In the genomic region with DNA sequence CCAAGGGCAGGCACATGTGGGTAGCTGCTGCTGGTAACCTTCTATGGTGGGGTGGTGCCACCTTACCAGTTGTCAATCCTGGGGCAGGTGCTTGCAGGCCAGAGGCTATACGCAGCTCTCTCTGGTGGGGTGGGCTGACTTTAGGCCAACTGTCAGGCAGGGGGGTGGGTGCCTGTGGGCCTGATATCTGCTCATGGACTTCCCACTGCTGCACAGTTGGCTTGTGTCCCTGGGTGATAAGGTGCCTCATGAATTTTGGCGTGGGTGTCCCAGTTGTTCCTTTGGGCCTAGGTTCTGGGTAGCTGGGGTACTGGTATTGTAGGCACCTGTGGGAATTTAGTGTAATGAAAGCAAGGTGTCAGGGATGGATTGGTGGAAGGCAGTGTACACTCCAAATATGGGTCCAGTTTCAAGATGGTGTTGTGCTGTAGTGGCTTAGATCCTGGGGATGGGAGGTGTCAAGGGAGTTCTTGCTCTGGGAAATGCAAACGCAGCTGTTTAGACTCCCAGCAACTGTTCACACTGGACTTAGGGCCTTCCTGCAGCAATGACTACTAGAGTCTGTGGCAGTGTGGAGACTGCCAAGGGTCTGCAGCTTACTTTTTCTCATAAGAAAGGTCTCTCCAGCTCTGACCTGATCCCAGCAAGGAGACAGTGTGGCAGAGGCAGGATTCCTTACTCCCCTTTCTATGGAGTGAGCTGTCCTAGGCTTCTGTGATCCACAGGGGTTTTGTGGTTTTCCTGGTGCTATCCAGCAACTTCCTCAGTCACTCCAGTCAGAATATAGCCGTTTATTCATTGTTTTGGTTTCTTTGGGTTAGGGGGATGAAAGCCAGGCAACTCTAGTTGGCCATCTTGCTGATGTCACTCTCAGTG, we compare ENCODE assay signal across 24 cellular contexts.
DNase-seq lines count a peak whose midpoint lies in the region; ATAC-seq, FAIRE-seq and TF ChIP-seq lines count a peak whose summit lies in the region.
"Had no signal": no experiment of that assay in that cellular context is flagged by ENCODE, and none has a peak within 500 bp of the region (broad histone marks: within the 10 kb centered on the region; RNA-seq: fewer than 3 reads in every experiment).

No MANE protein-coding gene starts in this region.

- no peaks in the 10 kb centered on the region for H3K79me2 ChIP-seq in K562 (ENCODE audit: control insufficient read depth, insufficient read depth, low read length)

- H3K9me1 ChIP-seq in K562 (ENCODE audit: control insufficient read depth, insufficient read depth, low read length) = no peaks in the 10 kb centered on the region

- H4K20me1 ChIP-seq in K562 (replicated peaks; ENCODE audit: control insufficient read depth, insufficient read depth, low read length) = no peaks in the 10 kb centered on the region

- no peak overlapping the region for H3K9ac ChIP-seq in K562 (ENCODE audit: insufficient read depth in 1 of 2, low read depth in 2 of 2, low read length in 2 of 2)
- H3K9ac ChIP-seq in mesenchymal stem cell (ENCODE audit: low read length) = no peak overlapping the region

- POLR2A ChIA-PET in K562 (lab: Yijun Ruan, JAX) = interaction anchor here (0.6 kb wide), 1 partner anchor 31 kb away, joined by 3 read pairs; no protein-coding TSS in a partner anchor

- ATAC-seq in K562 (peak; percentile 59), upper lobe of right lung (no peak), HG03342 (IDR thresholded peaks at IDR 0.05; ENCODE audit: unreplicated experiment) (no peak), sciatic nerve (no peak)
- ATAC-seq: GM12878, HepG2, natural killer cell, Right ventricle myocardium inferior had no signal

- H2AFZ ChIP-seq in K562 (ENCODE audit: low read depth, low read length) = peak overlapping the region; percentile 60
- H2AFZ ChIP-seq in mesenchymal stem cell (ENCODE audit: low read depth, low read length) = no peak overlapping the region

- H3K4ac ChIP-seq in mesenchymal stem cell (ENCODE audit: low read depth in 1 of 2, low read length in 2 of 2) = no peak overlapping the region

- peak overlapping the region; percentile 14 for H2AK5ac ChIP-seq in mesenchymal stem cell (ENCODE audit: low read length, severe bottlenecking)

- intact Hi-C loops in K562 (cut with micrococcal nuclease) (no loop called here), upper lobe of right lung (cut with DNase I) (no loop called here), sciatic nerve (cut with DNase I) (no loop called here)

- H3K27ac ChIP-seq in K562 (ENCODE audit: extremely low read depth, low read depth, low read length) = peak overlapping the region; percentile 15; the same call in 1 of the 3 replicates
- H3K27ac ChIP-seq in mesenchymal stem cell (ENCODE audit: low read length, poor library complexity, severe bottlenecking) = no peak overlapping the region
- no peak overlapping the region for H3K27ac ChIP-seq in upper lobe of right lung
- H3K27ac ChIP-seq: upper lobe of left lung had no signal

- in situ Hi-C loops in K562 (cut with MboI) = no loop called here

- DNase-seq in ELR (ENCODE audit: low read depth) (peak; percentile 54), MV-4-11 (lab: John Stamatoyannopoulos, UW) (peak; percentile 27), K562 (ENCODE audit: extremely low read depth in 1 of 4, low spot score in 3 of 4) (peak in 2 of 4 experiments; percentile 43 to 55), mesenchymal stem cell (peak; percentile 21), upper lobe of right lung (no peak), GDM1 (lab: John Stamatoyannopoulos, UW) (no peak), sciatic nerve (ENCODE audit: low spot score) (no peak)
- DNase-seq: activated naive CD4-positive, alpha-beta T cell; amygdala; Calu3; GF-D8; kidney glomerular epithelial cell; natural killer cell; NCI-H2029; NCI-H446; stimulated activated CD4-positive, alpha-beta T cell treated with anti-CD3 and anti-CD28 coated beads, Interleukin-2, amount 100 ng/mL, for 48 hours; upper lobe of left lung had no signal

- no peak overlapping the region for H3K4me3 ChIP-seq in K562
- H3K4me3 ChIP-seq in mesenchymal stem cell (ENCODE audit: insufficient read depth in 1 of 2, low read depth in 1 of 2, low read length in 2 of 2) = no peak overlapping the region
- H3K4me3 ChIP-seq in upper lobe of right lung = no peak overlapping the region
- H3K4me3 ChIP-seq: GM12878, HAP-1, upper lobe of left lung had no signal

- no peak for TF ChIP-seq CTCF in K562 (IDR thresholded peaks at IDR 0.05 in 2 of 3, conservative IDR thresholded peaks at IDR 0.05 in 1 of 3; ENCODE audit: insufficient read depth in 2 of 3, low read depth in 1 of 3, low read length in 3 of 3)
- TF ChIP-seq CTCF in upper lobe of right lung (IDR thresholded peaks at IDR 0.05) = no peak

- H3K9me3 ChIP-seq in K562 (replicated peaks; ENCODE audit: control insufficient read depth, insufficient read depth, low read depth, low read length) (no peaks in the 10 kb centered on the region), mesenchymal stem cell (ENCODE audit: control insufficient read depth, low read length) (no peaks in the 10 kb centered on the region), upper lobe of right lung (no peaks in the 10 kb centered on the region)
- H3K9me3 ChIP-seq: HAP-1, upper lobe of left lung had no signal

- no peak overlapping the region for H4K8ac ChIP-seq in mesenchymal stem cell (ENCODE audit: low read length)

- 6% methylated on average over 4 of the region's 4 CpGs for WGBS in K562 (ENCODE audit: insufficient coverage, low coverage, missing lambda C conversion rate)
- WGBS in mesenchymal stem cell = 91% methylated on average over 3 of the region's 4 CpGs

- H3K14ac ChIP-seq in mesenchymal stem cell (ENCODE audit: low read length in 2 of 2) = no peak overlapping the region

- no peak overlapping the region for H2BK15ac ChIP-seq in mesenchymal stem cell (ENCODE audit: low read depth, poor library complexity, severe bottlenecking)

- peak; percentile 11 for FAIRE-seq in K562 (lab: Jason Lieb, UNC)
- FAIRE-seq: colon, endometrium, GM12878, HepG2 had no signal

- CTCF ChIA-PET in K562 (lab: Yijun Ruan, JAX; ENCODE audit: low intra/inter-chr PET ratio) = no interaction called here

- TF ChIP-seq POLR2A in K562 (conservative IDR thresholded peaks at IDR 0.05) = no peak

- H3K27me3 ChIP-seq in K562 (ENCODE audit: control insufficient read depth in 2 of 2, insufficient read depth in 2 of 2, low read length in 2 of 2) (no peaks in the 10 kb centered on the region), mesenchymal stem cell (ENCODE audit: control insufficient read depth in 1 of 2, insufficient read depth in 1 of 2, low read length in 2 of 2) (no peaks in the 10 kb centered on the region), upper lobe of right lung (no peaks in the 10 kb centered on the region)
- H3K27me3 ChIP-seq: upper lobe of left lung had no signal

- no peaks in the 10 kb centered on the region for H3K36me3 ChIP-seq in K562 (ENCODE audit: control insufficient read depth, insufficient read depth, low read length)
- no peaks in the 10 kb centered on the region for H3K36me3 ChIP-seq in mesenchymal stem cell (ENCODE audit: control insufficient read depth in 1 of 2, insufficient read depth in 2 of 2, low read depth in 1 of 2, low read length in 2 of 2)
- no peaks in the 10 kb centered on the region for H3K36me3 ChIP-seq in upper lobe of right lung
- H3K36me3 ChIP-seq: HAP-1, upper lobe of left lung had no signal

- BruUV-seq in K562 (replicated peaks; lab: Mats Ljungman, UMichigan) = no TSS peak

- H3K79me1 ChIP-seq in mesenchymal stem cell (replicated peaks; ENCODE audit: low read length, poor library complexity, severe bottlenecking) = no peaks in the 10 kb centered on the region

- no peak overlapping the region for H2BK120ac ChIP-seq in mesenchymal stem cell (ENCODE audit: low read depth, low read length)

- no peak overlapping the region for H3K23ac ChIP-seq in mesenchymal stem cell (ENCODE audit: low read length in 2 of 2)

- peak; percentile 66; the same call in 1 of the 2 replicates for TF ChIP-seq EP300 in K562 (IDR thresholded peaks at IDR 0.05; ENCODE audit: low read length)

- H2BK12ac ChIP-seq in mesenchymal stem cell (ENCODE audit: low read length in 2 of 2) = no peak overlapping the region

- H2BK5ac ChIP-seq in mesenchymal stem cell (ENCODE audit: low read depth, low read length, poor library complexity, severe bottlenecking) = no peak overlapping the region

- no peak overlapping the region for H3K18ac ChIP-seq in mesenchymal stem cell (ENCODE audit: low read depth in 1 of 2, low read length in 2 of 2)

- H4K91ac ChIP-seq in mesenchymal stem cell (ENCODE audit: low read length) = no peak overlapping the region

- no peak for TF ChIP-seq RAD21 in K562 (CRISPR knock-in tag; conservative IDR thresholded peaks at IDR 0.05 in 1 of 2, IDR thresholded peaks at IDR 0.05 in 1 of 2)

- H3K4me2 ChIP-seq in K562 (ENCODE audit: insufficient read depth, low read length) (peak overlapping the region; percentile 44), mesenchymal stem cell (ENCODE audit: low read length, poor library complexity, severe bottlenecking) (no peak overlapping the region)

- H3K4me1 ChIP-seq in K562 (replicated peaks in 1 of 2; ENCODE audit: control insufficient read depth in 2 of 2, insufficient read depth in 2 of 2, low read length in 2 of 2) = peaks cover 10 to 13% of the 10 kb centered on the region in 2 experiments; a peak in 3 of 5 replicates
- peaks cover 7% of the 10 kb centered on the region for H3K4me1 ChIP-seq in mesenchymal stem cell (ENCODE audit: control insufficient read depth, insufficient read depth, low read depth, low read length)
- H3K4me1 ChIP-seq in upper lobe of right lung = no peaks in the 10 kb centered on the region
- H3K4me1 ChIP-seq: HAP-1, upper lobe of left lung had no signal

TF ChIP-seq in K562, 482 proteins besides CTCF, POLR2A, EP300 and RAD21 (continues in another document):
- TF ChIP-seq SMARCA5 (IDR thresholded peaks at IDR 0.05) (no peak), ZNF384 (IDR thresholded peaks at IDR 0.05; ENCODE audit: low read depth, low read length) (no peak), EGR1 (conservative IDR thresholded peaks at IDR 0.05) (peak; percentile 57), TAL1 (IDR thresholded peaks at IDR 0.05) (peak; percentile 61; the same call in 1 of the 2 replicates), KLF13 (tag; IDR thresholded peaks at IDR 0.05; ENCODE audit: borderline replicate concordance, low read depth) (no peak)
- TF ChIP-seq, protein P1, sequence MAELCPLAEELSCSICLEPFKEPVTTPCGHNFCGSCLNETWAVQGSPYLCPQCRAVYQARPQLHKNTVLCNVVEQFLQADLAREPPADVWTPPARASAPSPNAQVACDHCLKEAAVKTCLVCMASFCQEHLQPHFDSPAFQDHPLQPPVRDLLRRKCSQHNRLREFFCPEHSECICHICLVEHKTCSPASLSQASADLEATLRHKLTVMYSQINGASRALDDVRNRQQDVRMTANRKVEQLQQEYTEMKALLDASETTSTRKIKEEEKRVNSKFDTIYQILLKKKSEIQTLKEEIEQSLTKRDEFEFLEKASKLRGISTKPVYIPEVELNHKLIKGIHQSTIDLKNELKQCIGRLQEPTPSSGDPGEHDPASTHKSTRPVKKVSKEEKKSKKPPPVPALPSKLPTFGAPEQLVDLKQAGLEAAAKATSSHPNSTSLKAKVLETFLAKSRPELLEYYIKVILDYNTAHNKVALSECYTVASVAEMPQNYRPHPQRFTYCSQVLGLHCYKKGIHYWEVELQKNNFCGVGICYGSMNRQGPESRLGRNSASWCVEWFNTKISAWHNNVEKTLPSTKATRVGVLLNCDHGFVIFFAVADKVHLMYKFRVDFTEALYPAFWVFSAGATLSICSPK (IDR thresholded peaks at IDR 0.05; ENCODE audit: borderline replicate concordance) = no peak

Comparison
In these comparisons a context has a peak if more than half of its experiments do, and no peak if none do; other contexts are left out.
1. DNase-seq: peak in ELR (single experiment), MV-4-11 (single experiment) and mesenchymal stem cell (single experiment); none in upper lobe of right lung (single experiment), GDM1 (single experiment) and sciatic nerve (single experiment).